8 cellular contexts compared by ENCODE assay signal in genomic region chr13:102141625-102142472, GRCh38.
DNase-seq lines count a peak whose midpoint lies in the region; ATAC-seq and TF ChIP-seq lines count a peak whose summit lies in the region.

No MANE protein-coding gene starts in this region.

- H3K9me3 ChIP-seq in A673 (ENCODE audit: low read depth, low read length, poor library complexity, severe bottlenecking): no peaks in the 10 kb centered on the region
- no peaks in the 10 kb centered on the region for H3K9me3 ChIP-seq in esophagus muscularis mucosa
- no peaks in the 10 kb centered on the region for H3K9me3 ChIP-seq in skeletal muscle satellite cell (replicated peaks; ENCODE audit: low read length)

- no peak overlapping the region for H3K9ac ChIP-seq in skeletal muscle satellite cell (ENCODE audit: low read depth, low read length)

- no peak for TF ChIP-seq POLR2A in esophagus muscularis mucosa (IDR thresholded peaks at IDR 0.05; ENCODE audit: low read depth)

- TF ChIP-seq EP300 in esophagus muscularis mucosa (IDR thresholded peaks at IDR 0.05): no peak

- CTCF ChIA-PET in A673 (lab: Charles Lee): interaction anchor here (0.6 to 1.2 kb wide), 4 partner anchors 11 to 519 kb away, joined by 3 read pairs; no protein-coding TSS in a partner anchor

- BruUV-seq in A673 (replicated peaks; lab: Mats Ljungman, UMichigan): no TSS peak

- DNase-seq in A673 (ENCODE audit: low spot score) (peak; percentile 66), NCI-H748 (lab: John Stamatoyannopoulos, UW; ENCODE audit: unreplicated experiment) (peak; percentile 53), esophagus muscularis mucosa (ENCODE audit: extremely low spot score) (no peak)
- no peak for DNase-seq in activated CD8-positive, alpha-beta memory T cell treated with anti-CD3 and anti-CD28 coated beads, Interleukin-2, amount 50 U/mL, for 48 hours

- intact Hi-C loops in A673 (cut with micrococcal nuclease; ENCODE audit: unreplicated experiment) (loop anchor here (1.0 to 10.0 kb wide), 5 partner anchors 180 to 414 kb away; partner anchors contain the start of gene FGF14), esophagus muscularis mucosa (cut with DNase I) (loop anchor here (2.0 to 10.0 kb wide), 4 partner anchors 197 to 415 kb away; partner anchors contain the start of gene FGF14)

- POLR2A ChIA-PET in A673 (lab: Charles Lee; ENCODE audit: low non-redundant PET): interaction anchor here (0.6 kb wide), 1 partner anchor 308 kb away, joined by 11 read pairs; no protein-coding TSS in a partner anchor

- H3K36me3 ChIP-seq in A673 (ENCODE audit: insufficient read depth, low read length, poor library complexity, severe bottlenecking) (no peaks in the 10 kb centered on the region), esophagus muscularis mucosa (no peaks in the 10 kb centered on the region), skeletal muscle satellite cell (ENCODE audit: insufficient read depth, low read length) (no peaks in the 10 kb centered on the region)

- peak overlapping the region; percentile 17 for H3K4me2 ChIP-seq in skeletal muscle satellite cell (ENCODE audit: low read length)

- TF ChIP-seq CTCF in A673 (conservative IDR thresholded peaks at IDR 0.05; ENCODE audit: low read depth, low read length): peak; percentile 87
- TF ChIP-seq CTCF in esophagus muscularis mucosa (IDR thresholded peaks at IDR 0.05): peak; percentile 59 to 71 (median 66)

- H3K27ac ChIP-seq in A673 (ENCODE audit: low read depth, low read length, poor library complexity, severe bottlenecking) (no peak overlapping the region), esophagus muscularis mucosa (replicated peaks in 1 of 4) (no peak overlapping the region)

- ATAC-seq in GM18519 (IDR thresholded peaks at IDR 0.05; ENCODE audit: low FRiP score, unreplicated experiment) (peak; percentile 64), HG02981 (IDR thresholded peaks at IDR 0.05; ENCODE audit: unreplicated experiment) (no peak), GM19467 (IDR thresholded peaks at IDR 0.05; ENCODE audit: unreplicated experiment) (no peak)

- H3K4me3 ChIP-seq in A673 (ENCODE audit: low read depth, low read length, poor library complexity, severe bottlenecking) (no peak overlapping the region), esophagus muscularis mucosa (no peak overlapping the region), skeletal muscle satellite cell (ENCODE audit: low read length) (no peak overlapping the region)

- H3K27me3 ChIP-seq in A673 (replicated peaks; ENCODE audit: insufficient read depth, low read depth, low read length, poor library complexity) (no peaks in the 10 kb centered on the region), esophagus muscularis mucosa (no peaks in the 10 kb centered on the region), skeletal muscle satellite cell (ENCODE audit: control insufficient read depth, insufficient read depth, low read length) (no peaks in the 10 kb centered on the region)

- peaks cover 23% of the 10 kb centered on the region for H3K4me1 ChIP-seq in A673 (ENCODE audit: insufficient read depth, low read length, poor library complexity, severe bottlenecking)
- no peaks in the 10 kb centered on the region for H3K4me1 ChIP-seq in esophagus muscularis mucosa
- no peaks in the 10 kb centered on the region for H3K4me1 ChIP-seq in skeletal muscle satellite cell (ENCODE audit: control insufficient read depth, insufficient read depth, low read length)

- WGBS in esophagus muscularis mucosa: 26% methylated on average over 4 of the region's 4 CpGs

Comparison
In these comparisons a context has a peak if more than half of its experiments do, and no peak if none do; other contexts are left out.
1. DNase-seq: peak in A673 (single experiment) and NCI-H748 (single experiment); none in esophagus muscularis mucosa (single experiment) and activated CD8-positive, alpha-beta memory T cell treated with anti-CD3 and anti-CD28 coated beads, Interleukin-2, amount 50 U/mL, for 48 hours (single experiment).